8 cellular contexts compared by ENCODE assay signal in genomic region chr7:37510043-37510634, GRCh38.
DNase-seq lines count a peak whose midpoint lies in the region; ATAC-seq and TF ChIP-seq lines count a peak whose summit lies in the region.

No MANE protein-coding gene starts in this region.

- ATAC-seq in GM19035 (IDR thresholded peaks at IDR 0.05; ENCODE audit: unreplicated experiment) (peak; percentile 62), HG02981 (IDR thresholded peaks at IDR 0.05; ENCODE audit: unreplicated experiment) (no peak), GM18909 (IDR thresholded peaks at IDR 0.05; ENCODE audit: poor library complexity, unreplicated experiment) (no peak)

- H4K20me1 ChIP-seq in SU-DHL-6 (ENCODE audit: low read depth, low read length) (no peaks in the 10 kb centered on the region), fibroblast of lung (ENCODE audit: control insufficient read depth, extremely low read depth, insufficient read depth, low read length) (no peaks in the 10 kb centered on the region)

- no peak for TF ChIP-seq POLR2A in ovary (IDR thresholded peaks at IDR 0.05)

- H3K4me2 ChIP-seq in SU-DHL-6 (ENCODE audit: low read depth, low read length, poor library complexity, severe bottlenecking) (no peak overlapping the region), fibroblast of lung (ENCODE audit: extremely low read depth, insufficient read depth, low read length) (no peak overlapping the region)

- no peak overlapping the region for H2AFZ ChIP-seq in SU-DHL-6 (ENCODE audit: low read depth, low read length, severe bottlenecking)
- H2AFZ ChIP-seq in fibroblast of lung (ENCODE audit: low read length) = no peak overlapping the region

- H3K36me3 ChIP-seq in SU-DHL-6 (ENCODE audit: low read length) (no peaks in the 10 kb centered on the region), fibroblast of lung (ENCODE audit: control insufficient read depth, insufficient read depth, low read length) (no peaks in the 10 kb centered on the region), ovary (no peaks in the 10 kb centered on the region)

- no peak for TF ChIP-seq EP300 in ovary (IDR thresholded peaks at IDR 0.05)

- no peaks in the 10 kb centered on the region for H3K9me3 ChIP-seq in SU-DHL-6 (ENCODE audit: insufficient read depth, low read length)
- H3K9me3 ChIP-seq in fibroblast of lung (ENCODE audit: control insufficient read depth, insufficient read depth, low read depth, low read length) = no peaks in the 10 kb centered on the region
- no peaks in the 10 kb centered on the region for H3K9me3 ChIP-seq in ovary

- DNase-seq in fibroblast of lung (ENCODE audit: low read depth in 2 of 2) = peak in 1 of 2 donors; percentile 22
- peak; percentile 2 to 17 (median 3) for DNase-seq in stimulated activated CD4-positive, alpha-beta T cell treated with anti-CD3 and anti-CD28 coated beads, TNF-alpha, amount 100 ng/mL, for 48 hours (ENCODE audit: low read depth in 3 of 3)
- DNase-seq in ovary = no peak

- H3K27ac ChIP-seq in C4-2B (no peak overlapping the region), SU-DHL-6 (ENCODE audit: low read depth, low read length) (no peak overlapping the region), fibroblast of lung (ENCODE audit: insufficient read depth, low read length) (no peak overlapping the region), ovary (no peak overlapping the region)

- H3F3A ChIP-seq in SU-DHL-6 (ENCODE audit: insufficient read depth) = no peaks in the 10 kb centered on the region

- H3K27me3 ChIP-seq in SU-DHL-6 (ENCODE audit: low read length) (no peaks in the 10 kb centered on the region), fibroblast of lung (ENCODE audit: control insufficient read depth, insufficient read depth, low read length) (no peaks in the 10 kb centered on the region), ovary (no peaks in the 10 kb centered on the region)

- no peak overlapping the region for H3K4me3 ChIP-seq in SU-DHL-6 (ENCODE audit: insufficient read depth, low read length, poor library complexity, severe bottlenecking)
- H3K4me3 ChIP-seq in fibroblast of lung (replicated peaks in 1 of 4; ENCODE audit: control extremely low read depth in 1 of 4, insufficient read depth in 1 of 4, low read depth in 3 of 4, low read length in 4 of 4) = no peak overlapping the region
- no peak overlapping the region for H3K4me3 ChIP-seq in ovary

- H3K79me2 ChIP-seq in SU-DHL-6 (ENCODE audit: insufficient read depth, low read length) = no peaks in the 10 kb centered on the region
- no peaks in the 10 kb centered on the region for H3K79me2 ChIP-seq in fibroblast of lung (ENCODE audit: control insufficient read depth, insufficient read depth, low read length)

- intact Hi-C loops in ovary (cut with DNase I) = no loop called here

- H3K4me1 ChIP-seq in fibroblast of lung (ENCODE audit: control insufficient read depth, extremely low read depth, insufficient read depth, low read length) = no peaks in the 10 kb centered on the region
- H3K4me1 ChIP-seq in ovary (ENCODE audit: insufficient read depth) = peaks cover 7% of the 10 kb centered on the region

- H3K9ac ChIP-seq in SU-DHL-6 (ENCODE audit: low read length) (no peak overlapping the region), fibroblast of lung (ENCODE audit: insufficient read depth, low read length) (no peak overlapping the region)

- H3K9me2 ChIP-seq in SU-DHL-6 (replicated peaks; ENCODE audit: insufficient read depth, low read length) = no peaks in the 10 kb centered on the region

- TF ChIP-seq CTCF in C4-2B (conservative IDR thresholded peaks at IDR 0.05) (peak; percentile 82), SU-DHL-6 (IDR thresholded peaks at IDR 0.05; ENCODE audit: insufficient read depth, low read length, poor library complexity, severe bottlenecking) (peak; percentile 80), fibroblast of lung (conservative IDR thresholded peaks at IDR 0.05 in 1 of 2, IDR thresholded peaks at IDR 0.05 in 1 of 2; ENCODE audit: low read depth in 1 of 2, low read length in 2 of 2) (peak; percentile 20 to 68), ovary (IDR thresholded peaks at IDR 0.05) (peak in 1 of 3 donors; percentile 21)

- WGBS in ovary, 3 donors = 92 to 96% (median 95%) methylated on average over 3 of the region's 3 CpGs

Comparison
In these comparisons a context has a peak if more than half of its experiments do, and no peak if none do; other contexts are left out.
1. DNase-seq: peak in stimulated activated CD4-positive, alpha-beta T cell treated with anti-CD3 and anti-CD28 coated beads, TNF-alpha, amount 100 ng/mL, for 48 hours (3 of 3); none in ovary (0 of 5).